ENCODE assay signal across 20 cellular contexts in the genomic region with DNA sequence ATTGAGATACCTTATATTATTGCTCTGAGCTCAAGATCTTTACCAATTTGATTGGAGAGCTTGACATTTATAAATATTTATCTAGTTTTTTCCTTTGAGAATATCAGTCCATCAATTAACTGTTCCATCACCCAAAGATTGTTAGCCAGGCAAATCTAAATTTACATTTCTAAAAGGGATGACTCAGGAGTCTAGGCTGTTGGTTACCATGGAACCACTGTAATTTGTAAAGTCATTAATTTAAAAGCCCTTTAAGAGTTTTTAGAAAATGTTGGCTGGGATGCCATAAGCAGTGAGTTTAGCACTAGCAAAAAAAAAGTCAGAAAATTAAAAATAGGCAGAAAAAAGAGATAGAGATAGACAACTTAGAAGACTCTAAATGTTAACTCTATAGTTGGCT. TPM values are rescaled to one million over a fixed set of nuclear protein-coding genes. Genes with fewer than 3 reads are reported as not detected.
DNase-seq lines count a peak whose midpoint lies in the region; TF ChIP-seq lines count a peak whose summit lies in the region.
"Had no signal": no experiment of that assay in that cellular context is flagged by ENCODE, and none has a peak within 500 bp of the region (broad histone marks: within the 10 kb centered on the region; RNA-seq: fewer than 3 reads in every experiment).

No MANE protein-coding gene starts in this region.

- no peak for TF ChIP-seq CTCF in stomach (IDR thresholded peaks at IDR 0.05)

- peaks cover 25% of the 10 kb centered on the region for H3K4me1 ChIP-seq in HUES48 (ENCODE audit: control insufficient read depth, insufficient read depth, low read length)
- no peaks in the 10 kb centered on the region for H3K4me1 ChIP-seq in effector memory CD4-positive, alpha-beta T cell (ENCODE audit: control insufficient read depth, insufficient read depth, low read length, poor library complexity, severe bottlenecking)
- no peaks in the 10 kb centered on the region for H3K4me1 ChIP-seq in stomach
- H3K4me1 ChIP-seq: BE2C had no signal

- peak; percentile 10 for DNase-seq in RPMI7951 (ENCODE audit: low read depth)
- peak; percentile 30 for DNase-seq in fibroblast of peridontal ligament (ENCODE audit: extremely low read depth)
- DNase-seq in renal cortical epithelial cell (ENCODE audit: low read depth) = peak; percentile 41
- no peak for DNase-seq in effector memory CD4-positive, alpha-beta T cell
- DNase-seq in erythroblast (lab: John Stamatoyannopoulos, UW) = no peak
- DNase-seq in stomach = no peak
- DNase-seq: BE2C; CD4-positive, alpha-beta T cell; DMS79; HCEC 1CT; KBM-7; NCI-H1092; NCI-H1694; NCI-H226; NCI-H526; SHP77 had no signal

- no peak for TF ChIP-seq EP300 in stomach (IDR thresholded peaks at IDR 0.05)

- peak overlapping the region; percentile 16; the same call in 1 of the 2 replicates for H3K4me3 ChIP-seq in HUES48 (ENCODE audit: low read depth, low read length)
- H3K4me3 ChIP-seq in effector memory CD4-positive, alpha-beta T cell (ENCODE audit: insufficient read depth, low read depth, low read length, poor library complexity, severe bottlenecking) = no peak overlapping the region
- H3K4me3 ChIP-seq in stomach = no peak overlapping the region
- H3K4me3 ChIP-seq: GM12878 had no signal

- H3K36me3 ChIP-seq in HUES48 (ENCODE audit: control insufficient read depth, insufficient read depth, low read length) (no peaks in the 10 kb centered on the region), stomach (no peaks in the 10 kb centered on the region)
- H3K36me3 ChIP-seq in effector memory CD4-positive, alpha-beta T cell (ENCODE audit: control insufficient read depth, insufficient read depth, low read length) = no peaks in the 10 kb centered on the region
- H3K36me3 ChIP-seq: BE2C had no signal

- peak overlapping the region; percentile 9; the same call in 1 of the 2 replicates for H3K9ac ChIP-seq in HUES48 (ENCODE audit: low read depth, low read length)

- TF ChIP-seq POLR2A in erythroblast (IDR thresholded peaks at IDR 0.05; ENCODE audit: low read length) = no peak
- TF ChIP-seq POLR2A in stomach (IDR thresholded peaks at IDR 0.05) = no peak

- H3K27ac ChIP-seq in HUES48 (ENCODE audit: low read depth, low read length) (peak overlapping the region; percentile 91), stomach (no peak overlapping the region)
- H3K27ac ChIP-seq in effector memory CD4-positive, alpha-beta T cell (ENCODE audit: insufficient read depth, low read length, poor library complexity, severe bottlenecking) = no peak overlapping the region

- intact Hi-C loops in stomach (cut with DNase I; ENCODE audit: low total_unique reads) = no loop called here

- H3K9me3 ChIP-seq in HUES48 (ENCODE audit: control insufficient read depth, insufficient read depth, low read length) = peaks cover 22% of the 10 kb centered on the region
- H3K9me3 ChIP-seq in effector memory CD4-positive, alpha-beta T cell (ENCODE audit: control insufficient read depth, low read length) = no peaks in the 10 kb centered on the region
- H3K9me3 ChIP-seq in stomach = peaks cover 0 to 22% (median 18%) of the 10 kb centered on the region in 4 donors
- H3K9me3 ChIP-seq: BE2C had no signal

- H3K27me3 ChIP-seq in HUES48 (ENCODE audit: control insufficient read depth, insufficient read depth, low read length) (no peaks in the 10 kb centered on the region), stomach (no peaks in the 10 kb centered on the region)
- no peaks in the 10 kb centered on the region for H3K27me3 ChIP-seq in effector memory CD4-positive, alpha-beta T cell (replicated peaks; ENCODE audit: control insufficient read depth, insufficient read depth, low read length, poor library complexity, severe bottlenecking)

RNA-seq across cellular contexts. Expression of gene SERPINA1, which starts 19.5 kb away (rescaled TPM):
- total RNA-seq in RPMI7951 (2014; rRNA removed; shearing (Covaris generic)) = 0.12 and 0.78 TPM in 2 replicates
- total RNA-seq in renal cortical epithelial cell (32.1 and 137 TPM in 2 replicates), stomach (100 to 1,000 TPM in 2 of 5 donors, 10 to 100 TPM in 3; 10.5 to 315 (median 46.3) TPM)
- 1,000 to 10,000 TPM in 1 of 3 donors, 100 to 1,000 TPM in 1, 10 to 100 TPM in 1; 37.6 to 1,332 (median 307) TPM for polyA plus RNA-seq in stomach
- total RNA-seq: G401 had no signal

RNA-seq across cellular contexts. Expression of gene SERPINA2, which starts 41.4 kb away (rescaled TPM):
- total RNA-seq in RPMI7951 (2014; rRNA removed; shearing (Covaris generic)) = not detected in 2 replicates
- total RNA-seq in renal cortical epithelial cell (0.10 TPM in 1 of 2 replicates, not detected in the other), stomach (not detected)
- not detected for polyA plus RNA-seq in stomach
- total RNA-seq: CD4-positive, alpha-beta T cell; G401; GM12878; T-helper 1 cell treated with Interleukin-12 subunit alpha and Interleukin-12 subunit beta and Interleukin-4 antibody, amounts not matched to agents 30 ng/mL and 1 ng/mL, for 36 hours had no signal
- polyA plus RNA-seq: GM12878 had no signal

RNA-seq across cellular contexts. Expression of gene SERPINA11, which starts 44.7 kb away (rescaled TPM):
- not detected in 2 replicates for total RNA-seq in RPMI7951 (2014; rRNA removed; shearing (Covaris generic))
- total RNA-seq in renal cortical epithelial cell = not detected in 2 replicates
- total RNA-seq in stomach = not detected
- polyA plus RNA-seq in stomach = under 1 TPM in 1 of 3 donors, not detected in 2; 0.08 TPM
- total RNA-seq: CD4-positive, alpha-beta T cell; G401; GM12878; T-helper 1 cell treated with Interleukin-12 subunit alpha and Interleukin-12 subunit beta and Interleukin-4 antibody, amounts not matched to agents 30 ng/mL and 1 ng/mL, for 36 hours had no signal

Comparison
In these comparisons a context has a peak if more than half of its experiments do, and no peak if none do; other contexts are left out.
1. DNase-seq: peak in RPMI7951 (single experiment), fibroblast of peridontal ligament (single experiment) and renal cortical epithelial cell (single experiment); none in effector memory CD4-positive, alpha-beta T cell (0 of 3), erythroblast (0 of 2) and stomach (single experiment).